16 cellular contexts compared by ENCODE assay signal in genomic region chr2:158676696-158677095, GRCh38.
A peak's percentile ranks its signal among the peaks of the same experiment; 100 is the strongest.
DNase-seq lines count a peak whose midpoint lies in the region; ATAC-seq and TF ChIP-seq lines count a peak whose summit lies in the region.
"Had no signal": no experiment of that assay in that cellular context is flagged by ENCODE, and none has a peak within 500 bp of the region (broad histone marks: within the 10 kb centered on the region; RNA-seq: fewer than 3 reads in every experiment).

No MANE protein-coding gene starts in this region.

- no peaks in the 10 kb centered on the region for H3K4me1 ChIP-seq in CD4-positive, CD25-positive, alpha-beta regulatory T cell (ENCODE audit: control insufficient read depth, insufficient read depth, low read length, poor library complexity, severe bottlenecking)

- H3K4me1 Mint-ChIP-seq in CD4-positive, CD25-positive, alpha-beta regulatory T cell, result no peaks in the 10 kb centered on the region
- H3K4me1 Mint-ChIP-seq in brain, result peaks cover 32% of the 10 kb centered on the region
- H3K4me1 Mint-ChIP-seq in neural crest cell, result peaks cover 6% of the 10 kb centered on the region
- H3K4me1 Mint-ChIP-seq in stimulated activated naive CD8-positive, alpha-beta T cell treated with anti-CD3 and anti-CD28 coated beads, Interleukin-15, amount 100 ng/mL, for 72 hours, result no peaks in the 10 kb centered on the region

- no peaks in the 10 kb centered on the region for H3K9me3 ChIP-seq in CD4-positive, CD25-positive, alpha-beta regulatory T cell (ENCODE audit: control insufficient read depth in 2 of 2, low read length in 2 of 2)

- H3K4me3 ChIP-seq in CD4-positive, CD25-positive, alpha-beta regulatory T cell (ENCODE audit: low read depth, low read length), result no peak overlapping the region
- H3K4me3 ChIP-seq: GM12878 had no signal

- no peak for ATAC-seq in CD4-positive, CD25-positive, alpha-beta regulatory T cell (ENCODE audit: low read depth in 2 of 2)
- ATAC-seq in Right ventricle myocardium superior (ENCODE audit: poor library complexity) (peak; percentile 93), GM18867 (IDR thresholded peaks at IDR 0.05; ENCODE audit: unreplicated experiment) (no peak), HG03108 (IDR thresholded peaks at IDR 0.05; ENCODE audit: unreplicated experiment) (no peak)
- ATAC-seq in stimulated activated naive CD8-positive, alpha-beta T cell treated with anti-CD3 and anti-CD28 coated beads, Interleukin-15, amount 100 ng/mL, for 72 hours, result no peak
- ATAC-seq: GM12878, HCT116 had no signal

- H3K36me3 Mint-ChIP-seq in CD4-positive, CD25-positive, alpha-beta regulatory T cell, result peaks cover 58% of the 10 kb centered on the region
- peaks cover 79% of the 10 kb centered on the region for H3K36me3 Mint-ChIP-seq in brain
- H3K36me3 Mint-ChIP-seq in neural crest cell (ENCODE audit: low read depth), result peaks cover 22% of the 10 kb centered on the region

- DNase-seq in CD4-positive, CD25-positive, alpha-beta regulatory T cell, result no peak
- DNase-seq in Right ventricle myocardium superior (peak; percentile 74), neural crest cell (ENCODE audit: low read depth, low spot score) (no peak)
- no peak for DNase-seq in stimulated activated naive CD8-positive, alpha-beta T cell treated with anti-CD3 and anti-CD28 coated beads, Interleukin-15, amount 100 ng/mL, for 72 hours
- no peak for DNase-seq in stimulated activated CD8-positive, alpha-beta memory T cell treated with anti-CD3 and anti-CD28 coated beads, Interleukin-4, amount 100 ng/mL, for 48 hours
- DNase-seq: DMS153, NCI-H2029 treated with DMSO at 0.1 percent for 48 hours, NCI-H510A, OCI-M1, RPMI8226 had no signal

- intact Hi-C loops in Right ventricle myocardium superior (cut with DNase I), result no loop called here

- H3K36me3 ChIP-seq in CD4-positive, CD25-positive, alpha-beta regulatory T cell (ENCODE audit: control insufficient read depth, insufficient read depth, low read length), result peaks cover 32% of the 10 kb centered on the region

- no peak overlapping the region for H3K4me3 Mint-ChIP-seq in CD4-positive, CD25-positive, alpha-beta regulatory T cell
- H3K4me3 Mint-ChIP-seq in brain (peak overlapping the region in 1 of 5 experiments; percentile 55), neural crest cell (no peak overlapping the region)
- no peak overlapping the region for H3K4me3 Mint-ChIP-seq in stimulated activated naive CD8-positive, alpha-beta T cell treated with anti-CD3 and anti-CD28 coated beads, Interleukin-15, amount 100 ng/mL, for 72 hours

- no peak overlapping the region for H3K27ac ChIP-seq in CD4-positive, CD25-positive, alpha-beta regulatory T cell (ENCODE audit: insufficient read depth, low read length, poor library complexity, severe bottlenecking)
- H3K27ac ChIP-seq: C4-2B had no signal

- H3K9me3 Mint-ChIP-seq in CD4-positive, CD25-positive, alpha-beta regulatory T cell, result peaks cover 0 to 1% (median 0%) of the 10 kb centered on the region in 7 donors
- H3K9me3 Mint-ChIP-seq in brain (no peaks in the 10 kb centered on the region), neural crest cell (no peaks in the 10 kb centered on the region)
- no peaks in the 10 kb centered on the region for H3K9me3 Mint-ChIP-seq in stimulated activated naive CD8-positive, alpha-beta T cell treated with anti-CD3 and anti-CD28 coated beads, Interleukin-15, amount 100 ng/mL, for 72 hours

- no peaks in the 10 kb centered on the region for H3K27me3 ChIP-seq in CD4-positive, CD25-positive, alpha-beta regulatory T cell (ENCODE audit: control insufficient read depth, insufficient read depth, low read length)

- peak overlapping the region in 2 of 3 donors; percentile 26 to 82 for H3K27ac Mint-ChIP-seq in CD4-positive, CD25-positive, alpha-beta regulatory T cell
- H3K27ac Mint-ChIP-seq in brain, result peak overlapping the region in 4 of 5 experiments; percentile 27 to 73 (median 64)
- H3K27ac Mint-ChIP-seq in neural crest cell (ENCODE audit: unreplicated experiment), result peak overlapping the region; percentile 66
- no peak overlapping the region for H3K27ac Mint-ChIP-seq in stimulated activated naive CD8-positive, alpha-beta T cell treated with anti-CD3 and anti-CD28 coated beads, Interleukin-15, amount 100 ng/mL, for 72 hours

- TF ChIP-seq CTCF in brain (conservative IDR thresholded peaks at IDR 0.05) (no peak), neural crest cell (conservative IDR thresholded peaks at IDR 0.05) (no peak)

- H3K27me3 Mint-ChIP-seq in CD4-positive, CD25-positive, alpha-beta regulatory T cell, result no peaks in the 10 kb centered on the region
- H3K27me3 Mint-ChIP-seq in brain (no peaks in the 10 kb centered on the region), neural crest cell (ENCODE audit: low read depth) (no peaks in the 10 kb centered on the region)
- H3K27me3 Mint-ChIP-seq in stimulated activated naive CD8-positive, alpha-beta T cell treated with anti-CD3 and anti-CD28 coated beads, Interleukin-15, amount 100 ng/mL, for 72 hours, result no peaks in the 10 kb centered on the region

Comparison
In these comparisons a context has a peak if more than half of its experiments do, and no peak if none do; other contexts are left out.
1. H3K27ac Mint-ChIP-seq: peak in CD4-positive, CD25-positive, alpha-beta regulatory T cell (2 of 3), brain (4 of 5) and neural crest cell (single experiment); none in stimulated activated naive CD8-positive, alpha-beta T cell treated with anti-CD3 and anti-CD28 coated beads, Interleukin-15, amount 100 ng/mL, for 72 hours (0 of 2).